In the genomic region with DNA sequence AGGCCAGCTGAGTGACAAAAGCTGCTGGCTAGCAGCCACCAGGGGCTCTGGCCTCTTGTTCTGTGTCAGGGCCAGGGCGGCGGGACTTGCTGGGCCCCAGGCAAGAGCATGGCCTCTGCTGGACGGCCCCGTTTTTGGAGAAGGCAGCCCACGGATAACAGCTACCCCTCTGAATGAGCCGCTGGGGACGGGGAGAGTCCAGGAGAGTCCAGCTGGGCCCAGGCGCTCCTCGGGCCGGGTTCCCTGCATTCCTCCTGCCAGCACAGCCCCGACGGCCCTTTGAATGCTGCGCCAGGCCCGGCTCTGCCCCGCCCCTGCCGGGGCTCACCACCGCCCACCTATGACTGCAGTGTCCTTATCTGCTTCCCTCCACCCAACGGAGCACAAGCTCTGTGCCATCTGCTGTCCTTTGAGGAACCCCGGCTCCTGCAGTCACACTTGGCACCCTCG, we compare ENCODE assay signal across 21 cellular contexts. TPM values are rescaled to one million over a fixed set of nuclear protein-coding genes. Genes with fewer than 3 reads are reported as not detected.
DNase-seq lines count a peak whose midpoint lies in the region; ATAC-seq and TF ChIP-seq lines count a peak whose summit lies in the region.
"Had no signal": no experiment of that assay in that cellular context is flagged by ENCODE, and none has a peak within 500 bp of the region (broad histone marks: within the 10 kb centered on the region; RNA-seq: fewer than 3 reads in every experiment).

No MANE protein-coding gene starts in this region.

- peak overlapping the region; percentile 62 for H3K27ac Mint-ChIP-seq in central memory CD8-positive, alpha-beta T cell (ENCODE audit: low read depth)
- H3K27ac Mint-ChIP-seq in activated CD8-positive, alpha-beta T cell treated with anti-CD3 and anti-CD28 coated beads, Interleukin-2, amount 10 ng/mL, durations not matched to agents 7 days and 5 days = no peak overlapping the region
- no peak overlapping the region for H3K27ac Mint-ChIP-seq in neural progenitor cell
- H3K27ac Mint-ChIP-seq: activated naive CD4-positive, alpha-beta T cell treated with anti-CD3 and anti-CD28 coated beads for 36 hours had no signal

- H3K27me3 ChIP-seq in BLaER1 (no peaks in the 10 kb centered on the region), HCT116 (ENCODE audit: insufficient read depth, low read length) (no peaks in the 10 kb centered on the region), neural progenitor cell (no peaks in the 10 kb centered on the region)
- H3K27me3 ChIP-seq: foreskin keratinocyte, thyroid gland had no signal

- H3K27ac ChIP-seq in BLaER1 (peak overlapping the region; percentile 66), HCT116 (ENCODE audit: low read depth, low read length) (no peak overlapping the region; the same call in 1 of the 2 replicates), neural progenitor cell (no peak overlapping the region)
- H3K27ac ChIP-seq: HL-60, prostate gland, SK-N-MC, thyroid gland had no signal

- H3K4me2 ChIP-seq in BLaER1 (peak overlapping the region; percentile 97), HCT116 (ENCODE audit: low read length) (no peak overlapping the region), neural progenitor cell (no peak overlapping the region)

- H3K9me2 ChIP-seq in HCT116 (ENCODE audit: insufficient read depth) = no peaks in the 10 kb centered on the region

- H3K9me3 Mint-ChIP-seq in central memory CD8-positive, alpha-beta T cell = no peaks in the 10 kb centered on the region
- H3K9me3 Mint-ChIP-seq in activated CD8-positive, alpha-beta T cell treated with anti-CD3 and anti-CD28 coated beads, Interleukin-2, amount 10 ng/mL, durations not matched to agents 7 days and 5 days (ENCODE audit: insufficient read depth) = no peaks in the 10 kb centered on the region
- H3K9me3 Mint-ChIP-seq in neural progenitor cell = no peaks in the 10 kb centered on the region
- H3K9me3 Mint-ChIP-seq: activated naive CD4-positive, alpha-beta T cell treated with anti-CD3 and anti-CD28 coated beads for 36 hours; neural crest cell had no signal

- no peak overlapping the region for H3K4me3 Mint-ChIP-seq in central memory CD8-positive, alpha-beta T cell
- H3K4me3 Mint-ChIP-seq in activated CD8-positive, alpha-beta T cell treated with anti-CD3 and anti-CD28 coated beads, Interleukin-2, amount 10 ng/mL, durations not matched to agents 7 days and 5 days = no peak overlapping the region
- H3K4me3 Mint-ChIP-seq in neural progenitor cell = no peak overlapping the region
- H3K4me3 Mint-ChIP-seq: activated naive CD4-positive, alpha-beta T cell treated with anti-CD3 and anti-CD28 coated beads for 36 hours; neural crest cell had no signal

- H3K4me1 Mint-ChIP-seq in central memory CD8-positive, alpha-beta T cell = no peaks in the 10 kb centered on the region
- peaks cover 7% of the 10 kb centered on the region for H3K4me1 Mint-ChIP-seq in activated CD8-positive, alpha-beta T cell treated with anti-CD3 and anti-CD28 coated beads, Interleukin-2, amount 10 ng/mL, durations not matched to agents 7 days and 5 days (ENCODE audit: low read depth)
- peaks cover 8% of the 10 kb centered on the region for H3K4me1 Mint-ChIP-seq in neural progenitor cell

- TF ChIP-seq RAD21 in HCT116 (IDR thresholded peaks at IDR 0.05; ENCODE audit: low read depth) = no peak

- CTCF ChIA-PET in HCT116 (lab: Charles Lee) = interaction anchor here (2.9 kb wide), 1 partner anchor 14 kb away, joined by 12 read pairs; no protein-coding TSS in a partner anchor
- CTCF ChIA-PET in activated CD8-positive, alpha-beta T cell treated with anti-CD3 and anti-CD28 coated beads, Interleukin-2, amount 10 ng/mL, durations not matched to agents 7 days and 5 days (lab: Charles Lee) = interaction anchor here (2.9 kb wide), 1 partner anchor 14 kb away, joined by 9 read pairs; no protein-coding TSS in a partner anchor

- DNase-seq in HCT116 (ENCODE audit: low read depth, low spot score) = no peak
- DNase-seq in central memory CD8-positive, alpha-beta T cell (ENCODE audit: low spot score in 2 of 2) = no peak
- peak; percentile 73 for DNase-seq in left ventricle myocardium superior
- no peak for DNase-seq in activated CD8-positive, alpha-beta T cell treated with anti-CD3 and anti-CD28 coated beads, Interleukin-2, amount 10 ng/mL, durations not matched to agents 7 days and 5 days
- no peak for DNase-seq in AG08395 (ENCODE audit: low spot score)
- DNase-seq in neural progenitor cell (ENCODE audit: low spot score) = no peak
- DNase-seq: activated naive CD4-positive, alpha-beta T cell treated with anti-CD3 and anti-CD28 coated beads for 36 hours; AML-193; COR-L47; foreskin keratinocyte; hippocampal formation; mucosa of descending colon; NCI-H1417; stimulated activated naive CD4-positive, alpha-beta T cell; T-helper 2 cell; thyroid gland had no signal

- H3F3A ChIP-seq in neural progenitor cell (ENCODE audit: low read depth) = no peaks in the 10 kb centered on the region

- H3K4me1 ChIP-seq in BLaER1 (peaks cover 100% of the 10 kb centered on the region), HCT116 (ENCODE audit: control insufficient read depth in 1 of 2, insufficient read depth in 2 of 2, low read length in 2 of 2) (no peaks in the 10 kb centered on the region), neural progenitor cell (peaks cover 10% of the 10 kb centered on the region)
- H3K4me1 ChIP-seq: prostate gland had no signal

- TF ChIP-seq CTCF in HCT116 (IDR thresholded peaks at IDR 0.05 in 2 of 3, conservative IDR thresholded peaks at IDR 0.05 in 1 of 3; ENCODE audit: borderline replicate concordance in 1 of 3, insufficient read depth in 1 of 3, low read depth in 2 of 3, low read length in 2 of 3) = no peak
- TF ChIP-seq CTCF in neural progenitor cell (IDR thresholded peaks at IDR 0.05) = no peak

- no peak for ATAC-seq in HCT116
- no peak for ATAC-seq in central memory CD8-positive, alpha-beta T cell (replicated peaks; ENCODE audit: extremely low read depth, poor library complexity, severe bottlenecking)
- ATAC-seq in left ventricle myocardium superior = peak; percentile 69
- no peak for ATAC-seq in activated CD8-positive, alpha-beta T cell treated with anti-CD3 and anti-CD28 coated beads, Interleukin-2, amount 10 ng/mL, durations not matched to agents 7 days and 5 days
- ATAC-seq: foreskin keratinocyte, mucosa of descending colon had no signal

- H3K79me2 ChIP-seq in HCT116 (ENCODE audit: insufficient read depth, low read length) = peaks cover 22% of the 10 kb centered on the region
- H3K79me2 ChIP-seq in neural progenitor cell (ENCODE audit: low read depth) = no peaks in the 10 kb centered on the region

- TF ChIP-seq POLR2A in HCT116 (IDR thresholded peaks at IDR 0.05; ENCODE audit: borderline replicate concordance, extremely low read depth, insufficient read depth, insufficient read length) = no peak

- intact Hi-C loops in HCT116 (cut with micrococcal nuclease) (no loop called here), left ventricle myocardium superior (cut with micrococcal nuclease) (no loop called here)

- no peaks in the 10 kb centered on the region for H3K27me3 Mint-ChIP-seq in central memory CD8-positive, alpha-beta T cell
- no peaks in the 10 kb centered on the region for H3K27me3 Mint-ChIP-seq in activated CD8-positive, alpha-beta T cell treated with anti-CD3 and anti-CD28 coated beads, Interleukin-2, amount 10 ng/mL, durations not matched to agents 7 days and 5 days (ENCODE audit: low read depth)
- H3K27me3 Mint-ChIP-seq in neural progenitor cell (ENCODE audit: insufficient read depth, low read depth) = peaks cover 2% of the 10 kb centered on the region

- H2AFZ ChIP-seq in HCT116 (ENCODE audit: low read depth, low read length, poor library complexity, severe bottlenecking) (no peak overlapping the region), neural progenitor cell (replicated peaks) (no peak overlapping the region)

- H4K20me1 ChIP-seq in BLaER1 (peaks cover 100% of the 10 kb centered on the region), HCT116 (ENCODE audit: insufficient read depth) (peaks cover 7% of the 10 kb centered on the region; the same call in 1 of the 2 replicates), neural progenitor cell (ENCODE audit: low read depth) (peaks cover 3% of the 10 kb centered on the region)

- H3K4me3 ChIP-seq in BLaER1 (no peak overlapping the region; the same call in 1 of the 2 replicates), HCT116 (replicated peaks in 1 of 2; ENCODE audit: low read depth in 1 of 2, low read length in 2 of 2) (no peak overlapping the region), neural progenitor cell (no peak overlapping the region)
- H3K4me3 ChIP-seq: mucosa of descending colon, prostate gland, SK-N-MC, thyroid gland had no signal

- POLR2A ChIA-PET in HCT116 (lab: Charles Lee) = no interaction called here
- POLR2A ChIA-PET in activated CD8-positive, alpha-beta T cell treated with anti-CD3 and anti-CD28 coated beads, Interleukin-2, amount 10 ng/mL, durations not matched to agents 7 days and 5 days (lab: Charles Lee) = interaction anchor here (0.6 to 1.4 kb wide), 2 partner anchors 8 to 17 kb away, joined by 3 read pairs; no protein-coding TSS in a partner anchor

- H3K36me3 Mint-ChIP-seq in central memory CD8-positive, alpha-beta T cell (ENCODE audit: insufficient read depth) = peaks cover 55% of the 10 kb centered on the region
- H3K36me3 Mint-ChIP-seq in activated CD8-positive, alpha-beta T cell treated with anti-CD3 and anti-CD28 coated beads, Interleukin-2, amount 10 ng/mL, durations not matched to agents 7 days and 5 days (ENCODE audit: low read depth) = peaks cover 44% of the 10 kb centered on the region
- H3K36me3 Mint-ChIP-seq in neural progenitor cell = peaks cover 2% of the 10 kb centered on the region

- H3K9ac ChIP-seq in BLaER1 (peak overlapping the region; percentile 50; the same call in 1 of the 2 replicates), HCT116 (ENCODE audit: low read length) (no peak overlapping the region), neural progenitor cell (no peak overlapping the region)

- no peaks in the 10 kb centered on the region for H3K9me3 ChIP-seq in BLaER1
- H3K9me3 ChIP-seq in HCT116 (ENCODE audit: control insufficient read depth in 1 of 2, insufficient read depth in 1 of 2, low read depth in 1 of 2, low read length in 2 of 2) = no peaks in the 10 kb centered on the region
- no peaks in the 10 kb centered on the region for H3K9me3 ChIP-seq in neural progenitor cell (ENCODE audit: low read depth)
- H3K9me3 ChIP-seq: mucosa of descending colon, prostate gland, thyroid gland had no signal

- RAD21 ChIA-PET in HCT116 (lab: Charles Lee; ENCODE audit: low non-redundant PET in 1 of 2, low total read pairs in 2 of 2, uncharacterized antibody in 2 of 2, unreplicated experiment in 2 of 2) = no interaction called here

- BruUV-seq in HCT116 (replicated peaks; lab: Mats Ljungman, UMichigan) = no TSS peak

- H3K36me3 ChIP-seq in BLaER1 (peaks cover 97% of the 10 kb centered on the region), HCT116 (ENCODE audit: control insufficient read depth in 1 of 2, insufficient read depth in 2 of 2, low read length in 2 of 2) (peaks cover 66 to 95% of the 10 kb centered on the region in 2 experiments), neural progenitor cell (no peaks in the 10 kb centered on the region)
- H3K36me3 ChIP-seq: prostate gland, thyroid gland had no signal

RNA-seq across cellular contexts. Expression of a gene that starts 33.4 kb away (rescaled TPM):
- 482 TPM for total RNA-seq in HCT116 (2021; ENCODE audit: unreplicated experiment)
- 533 and 540 TPM in 2 replicates for polyA plus RNA-seq in HCT116 (2012)
- 2.0 TPM for total RNA-seq in left ventricle myocardium superior
- 100 to 1,000 TPM; 114 to 118 TPM for total RNA-seq in activated CD8-positive, alpha-beta T cell treated with anti-CD3 and anti-CD28 coated beads, Interleukin-2, amount 10 ng/mL, durations not matched to agents 7 days and 5 days
- 2.8 and 8.8 TPM in 2 replicates for total RNA-seq in neural progenitor cell (ENCODE audit: low replicate concordance)

Comparison
In these comparisons a context has a peak if more than half of its experiments do, and no peak if none do; other contexts are left out.
1. RNA of a gene that starts 33.4 kb away (total RNA-seq): 482 TPM in HCT116 (single experiment) and 114 to 118 TPM in activated CD8-positive, alpha-beta T cell treated with anti-CD3 and anti-CD28 coated beads, Interleukin-2, amount 10 ng/mL, durations not matched to agents 7 days and 5 days; 2.8 to 8.8 TPM in neural progenitor cell and 2.0 TPM in left ventricle myocardium superior (single experiment); every median in the first group is over 10 times any median in the second.